ENCODE assay signal across 9 cellular contexts in genomic region chr3:168251371-168251770, GRCh38.
DNase-seq lines count a peak whose midpoint lies in the region; ATAC-seq and TF ChIP-seq lines count a peak whose summit lies in the region.
"Had no signal": no experiment of that assay in that cellular context is flagged by ENCODE, and none has a peak within 500 bp of the region (broad histone marks: within the 10 kb centered on the region; RNA-seq: fewer than 3 reads in every experiment).

No MANE protein-coding gene starts in this region.

- DNase-seq in NCI-H146 treated with DMSO at 0.1 percent for 48 hours (lab: John Stamatoyannopoulos, UW; ENCODE audit: unreplicated experiment), result peak; percentile 41
- DNase-seq in NCI-H146 (lab: John Stamatoyannopoulos, UW), result no peak
- DNase-seq in superior temporal gyrus (ENCODE audit: extremely low spot score), result peak; percentile 22
- no peak for DNase-seq in effector CD8-positive, alpha-beta T cell (lab: John Stamatoyannopoulos, UW)
- DNase-seq in HEK293T (ENCODE audit: extremely low spot score), result no peak
- DNase-seq in KBM-7, result no peak
- DNase-seq: immature natural killer cell had no signal

- in situ Hi-C loops in KBM-7 (cut with MboI; ENCODE audit: low pct_unique_long_range_greater_than_20kb, low sequenced_read_pairs), result no loop called here

- peaks cover 28% of the 10 kb centered on the region for H3K27me3 ChIP-seq in HUES48 (ENCODE audit: control insufficient read depth, insufficient read depth, low read length)

- H3K36me3 ChIP-seq in HUES48 (ENCODE audit: control insufficient read depth, insufficient read depth, low read length), result no peaks in the 10 kb centered on the region

- POLR2A ChIA-PET in HEK293T (lab: Yijun Ruan, JAX), result no interaction called here

- 0 out of 2 replicates have a peak overlapping the region, but pooled peaks have one; percentile 80 for H3K4me3 ChIP-seq in HUES48 (ENCODE audit: low read depth, low read length)

- peaks cover 16% of the 10 kb centered on the region for H3K9me3 ChIP-seq in HUES48 (ENCODE audit: control insufficient read depth, insufficient read depth, low read length)

- no peak overlapping the region for H3K27ac ChIP-seq in HUES48 (ENCODE audit: low read depth, low read length)

- ATAC-seq in HG02642 (IDR thresholded peaks at IDR 0.05; ENCODE audit: poor library complexity, unreplicated experiment), result peak; percentile 47

- CTCF ChIA-PET in HEK293T (lab: Yijun Ruan, JAX), result no interaction called here

- peaks cover 17% of the 10 kb centered on the region for H3K4me1 ChIP-seq in HUES48 (ENCODE audit: control insufficient read depth, insufficient read depth, low read length)

- no peak overlapping the region for H3K9ac ChIP-seq in HUES48 (ENCODE audit: low read depth, low read length)

TF ChIP-seq in HEK293T, 16 proteins besides CTCF, POLR2A, EP300 and RAD21:
- TF ChIP-seq CTBP1 (IDR thresholded peaks at IDR 0.05; ENCODE audit: borderline replicate concordance), result no peak
- TF ChIP-seq ELF4 (IDR thresholded peaks at IDR 0.05), result no peak
- TF ChIP-seq NFRKB (IDR thresholded peaks at IDR 0.05), result no peak

Comparison
In these comparisons a context has a peak if more than half of its experiments do, and no peak if none do; other contexts are left out.
1. DNase-seq: peak in NCI-H146 treated with DMSO at 0.1 percent for 48 hours (single experiment) and superior temporal gyrus (single experiment); none in NCI-H146 (single experiment), effector CD8-positive, alpha-beta T cell (single experiment), HEK293T (single experiment) and KBM-7 (single experiment).